8 cellular contexts compared by ENCODE assay signal in genomic region chr4:165537028-165537648, GRCh38.
DNase-seq lines count a peak whose midpoint lies in the region; ATAC-seq, FAIRE-seq and TF ChIP-seq lines count a peak whose summit lies in the region.

No MANE protein-coding gene starts in this region.

- H3K27ac ChIP-seq in small intestine (ENCODE audit: low read depth in 1 of 2, low read length in 1 of 2) = no peak overlapping the region

- H3K9me3 Mint-ChIP-seq in activated T-helper 17 cell treated with anti-CD3 and anti-CD28 coated beads, Interleukin-2, amount 50 U/mL, for 72 hours = no peaks in the 10 kb centered on the region

- H3K27me3 ChIP-seq in small intestine (ENCODE audit: control insufficient read depth in 2 of 2, insufficient read depth in 2 of 2, low read length in 2 of 2) = no peaks in the 10 kb centered on the region

- peak; percentile 89 for FAIRE-seq in small intestine (lab: Jason Lieb, UNC)

- no peaks in the 10 kb centered on the region for H3K4me1 Mint-ChIP-seq in activated T-helper 17 cell treated with anti-CD3 and anti-CD28 coated beads, Interleukin-2, amount 50 U/mL, for 72 hours

- TF ChIP-seq CTCF in NB4 (IDR thresholded peaks at IDR 0.05; ENCODE audit: low read depth, low read length) = peak; percentile 28

- no peaks in the 10 kb centered on the region for H3K4me1 ChIP-seq in small intestine (ENCODE audit: control insufficient read depth in 2 of 2, insufficient read depth in 1 of 2, low read depth in 1 of 2, low read length in 1 of 2)

- H3K27ac Mint-ChIP-seq in activated T-helper 17 cell treated with anti-CD3 and anti-CD28 coated beads, Interleukin-2, amount 50 U/mL, for 72 hours = no peak overlapping the region

- no peak for TF ChIP-seq POLR2A in NB4 (IDR thresholded peaks at IDR 0.05; ENCODE audit: extremely low read depth, insufficient read length)

- H3K36me3 ChIP-seq in small intestine (ENCODE audit: control insufficient read depth in 2 of 2, insufficient read depth in 2 of 2, low read length in 2 of 2) = no peaks in the 10 kb centered on the region

- no peak overlapping the region for H3K4me3 Mint-ChIP-seq in activated T-helper 17 cell treated with anti-CD3 and anti-CD28 coated beads, Interleukin-2, amount 50 U/mL, for 72 hours

- intact Hi-C loops in left cardiac atrium (cut with DNase I) = loop anchor here (1.0 to 10.0 kb wide), 4 partner anchors 168 to 555 kb away; no protein-coding TSS in a partner anchor

- WGBS in small intestine, 3 donors = 59 to 61% (median 60%) methylated on average over 6 of the region's 6 CpGs

- H3K36me3 Mint-ChIP-seq in activated T-helper 17 cell treated with anti-CD3 and anti-CD28 coated beads, Interleukin-2, amount 50 U/mL, for 72 hours (ENCODE audit: low read depth) = no peaks in the 10 kb centered on the region

- peak; percentile 43 for ATAC-seq in activated T-helper 17 cell treated with anti-CD3 and anti-CD28 coated beads, Interleukin-2, amount 50 U/mL, for 72 hours (replicated peaks)
- ATAC-seq in left cardiac atrium = peak; percentile 55 to 72

- H3K4me3 ChIP-seq in NB4 (ENCODE audit: low read depth, low read length) (no peak overlapping the region), small intestine (ENCODE audit: low read depth in 1 of 2, low read length in 2 of 2) (no peak overlapping the region)

- DNase-seq in NCI-H2107 treated with DMSO at 0.1 percent for 48 hours (lab: John Stamatoyannopoulos, UW; ENCODE audit: unreplicated experiment) (peak; percentile 3), NCI-H2107 (lab: John Stamatoyannopoulos, UW) (no peak), H4 (ENCODE audit: low spot score) (peak; percentile 48), NB4 (ENCODE audit: low read depth) (peak; percentile 56), left cardiac atrium (no peak), small intestine (peak; percentile 48)
- no peak for DNase-seq in activated CD8-positive, alpha-beta memory T cell treated with anti-CD3 and anti-CD28 coated beads, Interleukin-2, amount 50 U/mL, for 4 hours

- no peaks in the 10 kb centered on the region for H3K9me3 ChIP-seq in small intestine (ENCODE audit: control insufficient read depth, low read depth)

- H3K27me3 Mint-ChIP-seq in activated T-helper 17 cell treated with anti-CD3 and anti-CD28 coated beads, Interleukin-2, amount 50 U/mL, for 72 hours = peaks cover 13% of the 10 kb centered on the region

Comparison
In these comparisons a context has a peak if more than half of its experiments do, and no peak if none do; other contexts are left out.
1. DNase-seq: peak in NCI-H2107 treated with DMSO at 0.1 percent for 48 hours (single experiment), H4 (single experiment), NB4 (single experiment) and small intestine (single experiment); none in NCI-H2107 (single experiment), left cardiac atrium (single experiment) and activated CD8-positive, alpha-beta memory T cell treated with anti-CD3 and anti-CD28 coated beads, Interleukin-2, amount 50 U/mL, for 4 hours (single experiment).